ENCODE assay signal across 1 cellular context in the genomic region with DNA sequence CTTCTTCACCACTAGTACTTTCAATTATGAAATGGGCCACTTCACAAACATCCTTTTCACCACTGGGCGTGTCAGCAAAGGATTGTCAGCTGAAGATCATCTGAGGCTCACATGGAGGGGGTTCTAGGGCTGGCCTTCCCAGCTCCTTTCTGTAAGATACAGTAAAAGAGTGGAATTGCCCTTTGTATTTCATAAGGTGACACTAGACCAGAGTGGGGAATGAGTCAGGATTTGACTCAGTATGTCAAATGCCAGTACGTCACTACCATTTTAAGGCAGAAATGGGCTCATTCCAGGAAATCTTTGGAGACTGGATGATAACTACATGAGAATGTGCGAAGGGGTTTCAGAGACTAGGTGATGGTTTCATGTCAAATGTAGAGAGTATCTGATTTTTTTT.
TF ChIP-seq lines count a peak whose summit lies in the region.

No MANE protein-coding gene starts in this region.

TF ChIP-seq in IMR-90, 13 proteins besides CTCF, POLR2A, EP300 and RAD21:
- TF ChIP-seq MXI1 (IDR thresholded peaks at IDR 0.05; ENCODE audit: borderline replicate concordance, low read depth, low read length), result no peak
- 0 out of 2 replicates have a peak, but pooled peaks have one; percentile 4 for TF ChIP-seq FOS (IDR thresholded peaks at IDR 0.05; ENCODE audit: low read depth, low read length)
- TF ChIP-seq SMC3 (IDR thresholded peaks at IDR 0.05; ENCODE audit: low read depth, low read length), result no peak
